In the genomic region with DNA sequence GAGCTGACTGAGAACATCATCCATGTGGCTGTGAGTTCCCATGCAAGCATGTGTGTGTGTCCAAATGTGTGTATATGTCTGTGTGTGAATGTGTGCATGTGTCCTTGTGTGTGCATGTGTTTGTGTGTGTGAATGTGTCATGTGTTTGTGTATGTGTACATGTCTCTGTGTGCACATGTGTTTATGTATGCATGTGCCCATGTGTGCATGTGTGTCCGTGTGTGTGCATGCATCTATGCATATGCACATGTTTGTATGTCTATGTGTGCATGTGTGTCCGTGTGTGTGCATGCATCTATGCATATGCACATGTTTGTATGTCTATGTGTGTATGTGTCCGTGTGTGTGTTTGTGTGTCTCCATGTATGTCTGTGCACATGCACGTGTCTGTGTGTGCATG, we compare ENCODE assay signal across 28 cellular contexts.
"Had no signal": no experiment of that assay in that cellular context is flagged by ENCODE, and none has a peak within 500 bp of the region (broad histone marks: within the 10 kb centered on the region; RNA-seq: fewer than 3 reads in every experiment).

No MANE protein-coding gene starts in this region.

- H3K27ac ChIP-seq: hepatocyte, left lung, neutrophil, ovary, prostate gland, spleen, WERI-Rb-1 had no signal

- DNase-seq: activated CD4-positive, CD25-positive, alpha-beta regulatory T cell treated with anti-CD3 and anti-CD28 coated beads, Interleukin-2, amount 50 U/mL, for 72 hours; activated CD8-positive, alpha-beta memory T cell treated with anti-CD3 and anti-CD28 coated beads, Interleukin-2, amount 50 U/mL, for 48 hours; activated effector memory CD4-positive, alpha-beta T cell treated with Interleukin-2 at 50 U/mL for 16 hours; activated naive CD4-positive, alpha-beta T cell treated with anti-CD3 and anti-CD28 coated beads for 36 hours; activated naive CD8-positive, alpha-beta T cell treated with anti-CD3 and anti-CD28 coated beads, Interleukin-2, amount 50 U/mL, for 24 hours; activated T-cell treated with anti-CD3 and anti-CD28 coated beads, Interleukin-2, amount 50 U/mL, for 4 hours; caudate nucleus; dermis blood vessel endothelial cell; effector CD8-positive, alpha-beta T cell; foreskin melanocyte; glutamatergic neuron; immature natural killer cell; kidney glomerular epithelial cell; left lung; naive thymus-derived CD8-positive, alpha-beta T cell; ovary; spleen; stimulated activated CD4-positive, alpha-beta T cell treated with anti-CD3 and anti-CD28 coated beads, Interleukin-4, amount 100 ng/mL, for 24 hours; stimulated activated naive CD8-positive, alpha-beta T cell treated with anti-CD3 and anti-CD28 coated beads, Interleukin-15, Interleukin-2, amounts not matched to agents 100 U/mL and 50 U/mL, for 24 hours; T-cell; WERI-Rb-1 had no signal

- H3K4me2 ChIP-seq: hepatocyte had no signal

- H3K4me1 ChIP-seq: prostate gland had no signal

- H3K4me3 Mint-ChIP-seq: activated naive CD4-positive, alpha-beta T cell treated with anti-CD3 and anti-CD28 coated beads for 36 hours; activated naive CD8-positive, alpha-beta T cell treated with anti-CD3 and anti-CD28 coated beads, Interleukin-2, amount 50 U/mL, for 24 hours; activated T-cell treated with anti-CD3 and anti-CD28 coated beads, Interleukin-2, amount 50 U/mL, for 4 hours; brain; immature natural killer cell; naive thymus-derived CD8-positive, alpha-beta T cell; T-cell; T-helper 2 cell treated with Interferon-gamma antibody and Interleukin-4, amounts not matched to agents 5 μg/mL and 100 μg/mL, for 36 hours had no signal

- H2AFZ ChIP-seq: hepatocyte had no signal

- H3K9me3 ChIP-seq: left lung, neutrophil, ovary, prostate gland, spleen had no signal

- H3K27ac Mint-ChIP-seq: activated naive CD4-positive, alpha-beta T cell treated with anti-CD3 and anti-CD28 coated beads for 36 hours; activated naive CD8-positive, alpha-beta T cell treated with anti-CD3 and anti-CD28 coated beads, Interleukin-2, amount 50 U/mL, for 24 hours; T-helper 2 cell treated with Interferon-gamma antibody and Interleukin-4, amounts not matched to agents 5 μg/mL and 100 μg/mL, for 36 hours had no signal

- H3K4me3 ChIP-seq: hepatocyte, left lung, lung, ovary, prostate gland, spleen had no signal

- H3K27me3 ChIP-seq: hepatocyte, left lung, neutrophil, ovary, spleen had no signal

- H3K36me3 Mint-ChIP-seq: brain; immature natural killer cell; naive thymus-derived CD8-positive, alpha-beta T cell; T-cell had no signal

- ATAC-seq: activated naive CD8-positive, alpha-beta T cell treated with anti-CD3 and anti-CD28 coated beads, Interleukin-2, amount 50 U/mL, for 24 hours; activated T-cell treated with anti-CD3 and anti-CD28 coated beads, Interleukin-2, amount 50 U/mL, for 4 hours; esophagus mucosa; left lung; naive thymus-derived CD8-positive, alpha-beta T cell; stimulated activated naive CD8-positive, alpha-beta T cell treated with anti-CD3 and anti-CD28 coated beads, Interleukin-15, Interleukin-2, amounts not matched to agents 100 U/mL and 50 U/mL, for 24 hours; T-cell had no signal

- H3K9me3 Mint-ChIP-seq: activated naive CD4-positive, alpha-beta T cell treated with anti-CD3 and anti-CD28 coated beads for 36 hours; brain; immature natural killer cell; naive thymus-derived CD8-positive, alpha-beta T cell; T-helper 2 cell treated with Interferon-gamma antibody and Interleukin-4, amounts not matched to agents 5 μg/mL and 100 μg/mL, for 36 hours had no signal

- H3K36me3 ChIP-seq: left lung, neutrophil, ovary, prostate gland, spleen, WERI-Rb-1 had no signal

- H3K79me2 ChIP-seq: hepatocyte had no signal

- H3K27me3 Mint-ChIP-seq: activated naive CD8-positive, alpha-beta T cell treated with anti-CD3 and anti-CD28 coated beads, Interleukin-2, amount 50 U/mL, for 24 hours; naive thymus-derived CD8-positive, alpha-beta T cell; T-cell had no signal
